In the genomic region with DNA sequence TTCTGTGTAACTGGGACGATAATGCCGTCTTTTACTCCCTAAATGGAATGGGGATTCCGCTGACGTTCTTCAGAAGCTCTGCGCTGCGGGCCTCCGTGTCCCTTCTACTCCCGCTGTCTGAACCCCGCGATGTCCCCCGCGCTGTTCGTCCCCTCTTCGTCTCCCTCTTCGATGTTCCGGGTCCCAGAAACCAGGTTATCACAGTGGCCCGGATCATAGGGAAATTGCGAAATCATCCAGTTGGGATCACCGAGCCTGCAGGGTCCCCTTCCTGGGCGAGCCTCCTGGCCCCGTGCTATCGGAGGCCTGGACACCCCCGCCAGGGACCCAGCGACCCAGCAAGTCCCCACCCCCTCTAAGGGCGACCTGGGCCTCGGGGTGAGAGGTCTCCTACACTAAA, we compare ENCODE assay signal across 19 cellular contexts.
DNase-seq lines count a peak whose midpoint lies in the region; ATAC-seq and TF ChIP-seq lines count a peak whose summit lies in the region.
"Had no signal": no experiment of that assay in that cellular context is flagged by ENCODE, and none has a peak within 500 bp of the region (broad histone marks: within the 10 kb centered on the region; RNA-seq: fewer than 3 reads in every experiment).

No MANE protein-coding gene starts in this region.

- H3K4me3 ChIP-seq in esophagus muscularis mucosa (no peak overlapping the region), transverse colon (no peak overlapping the region)
- H3K4me3 ChIP-seq: BLaER1 had no signal

- no peak overlapping the region for H3K27ac Mint-ChIP-seq in activated naive CD4-positive, alpha-beta T cell treated with anti-CD3 and anti-CD28 coated beads, Interleukin-2, amount 50 U/mL, for 24 hours
- H3K27ac Mint-ChIP-seq in activated B cell treated with CpG ODN at 0.5 μM for 24 hours, result no peak overlapping the region
- no peak overlapping the region for H3K27ac Mint-ChIP-seq in activated CD4-positive, alpha-beta memory T cell treated with anti-CD3 and anti-CD28 coated beads, Interleukin-2, amount 10 ng/mL, durations not matched to agents 7 days and 5 days
- H3K27ac Mint-ChIP-seq: CD4-positive, CD25-positive, alpha-beta regulatory T cell had no signal

- CTCF ChIA-PET in activated B cell treated with CpG ODN at 0.5 μM for 24 hours (lab: Charles Lee), result no interaction called here
- CTCF ChIA-PET in activated CD4-positive, alpha-beta memory T cell treated with anti-CD3 and anti-CD28 coated beads, Interleukin-2, amount 10 ng/mL, durations not matched to agents 7 days and 5 days (lab: Charles Lee), result no interaction called here

- H3K36me3 ChIP-seq in esophagus muscularis mucosa, result no peaks in the 10 kb centered on the region
- no peaks in the 10 kb centered on the region for H3K36me3 ChIP-seq in transverse colon
- H3K36me3 ChIP-seq: BLaER1 had no signal

- H3K36me3 Mint-ChIP-seq in activated naive CD4-positive, alpha-beta T cell treated with anti-CD3 and anti-CD28 coated beads, Interleukin-2, amount 50 U/mL, for 24 hours, result peaks cover 2% of the 10 kb centered on the region
- H3K36me3 Mint-ChIP-seq in activated B cell treated with CpG ODN at 0.5 μM for 24 hours (ENCODE audit: low read depth), result no peaks in the 10 kb centered on the region
- peaks cover 5% of the 10 kb centered on the region for H3K36me3 Mint-ChIP-seq in activated CD4-positive, alpha-beta memory T cell treated with anti-CD3 and anti-CD28 coated beads, Interleukin-2, amount 10 ng/mL, durations not matched to agents 7 days and 5 days (ENCODE audit: low read depth)

- TF ChIP-seq CTCF in activated B cell treated with CpG ODN at 0.5 μM for 24 hours (IDR thresholded peaks at IDR 0.05) (no peak), esophagus muscularis mucosa (IDR thresholded peaks at IDR 0.05) (no peak), transverse colon (IDR thresholded peaks at IDR 0.05) (no peak)

- in situ Hi-C loops in transverse colon (cut with MboI; ENCODE audit: low pct_ligation_motif_present in 1 of 4, low pct_unique_long_range_greater_than_20kb in 1 of 4, low sequenced_read_pairs in 3 of 4), result no loop called here

- TF ChIP-seq POLR2A in esophagus muscularis mucosa (IDR thresholded peaks at IDR 0.05; ENCODE audit: low read depth) (no peak), transverse colon (IDR thresholded peaks at IDR 0.05) (no peak)

- peaks cover 5% of the 10 kb centered on the region for H3K9me3 Mint-ChIP-seq in activated naive CD4-positive, alpha-beta T cell treated with anti-CD3 and anti-CD28 coated beads, Interleukin-2, amount 50 U/mL, for 24 hours
- H3K9me3 Mint-ChIP-seq in activated B cell treated with CpG ODN at 0.5 μM for 24 hours, result no peaks in the 10 kb centered on the region
- H3K9me3 Mint-ChIP-seq in activated CD4-positive, alpha-beta memory T cell treated with anti-CD3 and anti-CD28 coated beads, Interleukin-2, amount 10 ng/mL, durations not matched to agents 7 days and 5 days, result peaks cover 12% of the 10 kb centered on the region

- TF ChIP-seq EP300 in esophagus muscularis mucosa (IDR thresholded peaks at IDR 0.05) (no peak), transverse colon (IDR thresholded peaks at IDR 0.05; ENCODE audit: low read depth) (no peak)

- H3K4me1 Mint-ChIP-seq in activated naive CD4-positive, alpha-beta T cell treated with anti-CD3 and anti-CD28 coated beads, Interleukin-2, amount 50 U/mL, for 24 hours, result peaks cover 5% of the 10 kb centered on the region
- peaks cover 10% of the 10 kb centered on the region for H3K4me1 Mint-ChIP-seq in activated B cell treated with CpG ODN at 0.5 μM for 24 hours
- H3K4me1 Mint-ChIP-seq in activated CD4-positive, alpha-beta memory T cell treated with anti-CD3 and anti-CD28 coated beads, Interleukin-2, amount 10 ng/mL, durations not matched to agents 7 days and 5 days, result peaks cover 9% of the 10 kb centered on the region

- no peak for ATAC-seq in activated B cell treated with CpG ODN at 0.5 μM for 24 hours (ENCODE audit: low read depth)
- ATAC-seq: Panc1 had no signal

- peaks cover 0 to 55% (median 7%) of the 10 kb centered on the region in 4 donors for H3K27me3 ChIP-seq in esophagus muscularis mucosa
- peaks cover 32% of the 10 kb centered on the region for H3K27me3 ChIP-seq in transverse colon
- H3K27me3 ChIP-seq: BLaER1 had no signal

- intact Hi-C loops in activated B cell treated with CpG ODN at 0.5 μM for 24 hours (cut with micrococcal nuclease), result no loop called here
- intact Hi-C loops in esophagus muscularis mucosa (cut with DNase I), result no loop called here
- intact Hi-C loops in transverse colon (cut with DNase I; ENCODE audit: low total_unique reads), result no loop called here

- H3K9me3 ChIP-seq in esophagus muscularis mucosa, result no peaks in the 10 kb centered on the region
- no peaks in the 10 kb centered on the region for H3K9me3 ChIP-seq in transverse colon

- no peak for DNase-seq in activated naive CD4-positive, alpha-beta T cell treated with Interleukin-2 at 50 U/mL for 16 hours
- DNase-seq in activated B cell treated with CpG ODN at 0.5 μM for 24 hours (no peak), esophagus muscularis mucosa (ENCODE audit: extremely low spot score) (peak; percentile 60), transverse colon (no peak), NCI-H774 (lab: John Stamatoyannopoulos, UW) (no peak)
- no peak for DNase-seq in activated CD4-positive, alpha-beta memory T cell treated with anti-CD3 and anti-CD28 coated beads, Interleukin-2, amount 10 ng/mL, durations not matched to agents 7 days and 5 days
- DNase-seq: CD4-positive, CD25-positive, alpha-beta regulatory T cell; H7; NCI-H1048; NCI-H1417; NCI-H1694; NCI-H2029 treated with DMSO at 0.1 percent for 48 hours; NCI-H446 treated with DMSO at 0.1 percent for 48 hours; NCI-H526; SHP77 had no signal

- H3K4me3 Mint-ChIP-seq in activated naive CD4-positive, alpha-beta T cell treated with anti-CD3 and anti-CD28 coated beads, Interleukin-2, amount 50 U/mL, for 24 hours, result peak overlapping the region; percentile 40
- H3K4me3 Mint-ChIP-seq in activated B cell treated with CpG ODN at 0.5 μM for 24 hours, result peak overlapping the region; percentile 60
- no peak overlapping the region for H3K4me3 Mint-ChIP-seq in activated CD4-positive, alpha-beta memory T cell treated with anti-CD3 and anti-CD28 coated beads, Interleukin-2, amount 10 ng/mL, durations not matched to agents 7 days and 5 days
- H3K4me3 Mint-ChIP-seq: CD4-positive, CD25-positive, alpha-beta regulatory T cell had no signal

- H3K27ac ChIP-seq in esophagus muscularis mucosa (replicated peaks in 1 of 4) (no peak overlapping the region), transverse colon (no peak overlapping the region)
- H3K27ac ChIP-seq: BLaER1, RWPE1 had no signal

- 79% methylated on average over 23 of the region's 26 CpGs for WGBS in esophagus muscularis mucosa
- 67% methylated on average over 26 of the region's 26 CpGs; no CpG with 5 or more reads in 1 of the 2 donors for WGBS in transverse colon (ENCODE audit: low coverage in 1 of 2), 2 donors

- POLR2A ChIA-PET in activated B cell treated with CpG ODN at 0.5 μM for 24 hours (lab: Charles Lee), result interaction anchor here (0.8 to 1.0 kb wide), 2 partner anchors 25 to 66 kb away, joined by 3 to 5 read pairs; no protein-coding TSS in a partner anchor
- POLR2A ChIA-PET in activated CD4-positive, alpha-beta memory T cell treated with anti-CD3 and anti-CD28 coated beads, Interleukin-2, amount 10 ng/mL, durations not matched to agents 7 days and 5 days (lab: Charles Lee), result interaction anchor here (1.0 kb wide), 1 partner anchor 65 kb away, joined by 3 read pairs; no protein-coding TSS in a partner anchor

- peaks cover 10% of the 10 kb centered on the region for H3K27me3 Mint-ChIP-seq in activated naive CD4-positive, alpha-beta T cell treated with anti-CD3 and anti-CD28 coated beads, Interleukin-2, amount 50 U/mL, for 24 hours
- H3K27me3 Mint-ChIP-seq in activated B cell treated with CpG ODN at 0.5 μM for 24 hours, result peaks cover 12% of the 10 kb centered on the region
- peaks cover 36% of the 10 kb centered on the region for H3K27me3 Mint-ChIP-seq in activated CD4-positive, alpha-beta memory T cell treated with anti-CD3 and anti-CD28 coated beads, Interleukin-2, amount 10 ng/mL, durations not matched to agents 7 days and 5 days

- peaks cover 3 to 12% (median 7%) of the 10 kb centered on the region in 4 donors for H3K4me1 ChIP-seq in esophagus muscularis mucosa
- H3K4me1 ChIP-seq in transverse colon, result peaks cover 4 to 9% (median 6%) of the 10 kb centered on the region in 4 donors
